Comparison of ENCODE assay signal across 8 cellular contexts in genomic region chr10:100913470-100913865, GRCh38. TPM values are rescaled to one million over a fixed set of nuclear protein-coding genes. Genes with fewer than 3 reads are reported as not detected.
DNase-seq lines count a peak whose midpoint lies in the region; ATAC-seq and TF ChIP-seq lines count a peak whose summit lies in the region.

No MANE protein-coding gene starts in this region.

- H3K27ac ChIP-seq in lower lobe of right lung = peak overlapping the region; percentile 95
- H3K27ac ChIP-seq in upper lobe of right lung = peak overlapping the region; percentile 94

- TF ChIP-seq CTCF in astrocyte of the spinal cord (IDR thresholded peaks at IDR 0.05; ENCODE audit: low read depth, low read length) (no peak), lower lobe of right lung (IDR thresholded peaks at IDR 0.05) (no peak), upper lobe of right lung (IDR thresholded peaks at IDR 0.05) (no peak), GM20000 (IDR thresholded peaks at IDR 0.05; ENCODE audit: extremely low read depth, missing control alignments) (no peak)

- intact Hi-C loops in lower lobe of right lung (cut with DNase I) (no loop called here), upper lobe of right lung (cut with DNase I) (no loop called here)

- H3K4me3 Mint-ChIP-seq in activated naive CD4-positive, alpha-beta T cell treated with anti-CD3 and anti-CD28 coated beads, Interleukin-2, amount 50 U/mL, for 24 hours = peak overlapping the region; percentile 98

- H3K27me3 ChIP-seq in lower lobe of right lung (ENCODE audit: low read depth) = no peaks in the 10 kb centered on the region
- H3K27me3 ChIP-seq in upper lobe of right lung = no peaks in the 10 kb centered on the region

- no peaks in the 10 kb centered on the region for H3K27me3 Mint-ChIP-seq in activated naive CD4-positive, alpha-beta T cell treated with anti-CD3 and anti-CD28 coated beads, Interleukin-2, amount 50 U/mL, for 24 hours

- H3K4me1 ChIP-seq in lower lobe of right lung (peaks cover 32% of the 10 kb centered on the region), upper lobe of right lung (peaks cover 27% of the 10 kb centered on the region)

- no peak for DNase-seq in activated naive CD4-positive, alpha-beta T cell (lab: John Stamatoyannopoulos, UW)
- DNase-seq in astrocyte of the spinal cord (ENCODE audit: low read depth, low spot score) (no peak), lower lobe of right lung (no peak), upper lobe of right lung (no peak), NCI-H446 (lab: John Stamatoyannopoulos, UW) (no peak), GM20000 (ENCODE audit: low spot score) (no peak)
- DNase-seq in stimulated activated CD4-positive, alpha-beta T cell treated with anti-CD3 and anti-CD28 coated beads, Interleukin-12 subunit alpha, Interleukin-12 subunit beta, amount 100 ng/mL, for 4 hours = no peak

- peaks cover 6% of the 10 kb centered on the region for H3K36me3 Mint-ChIP-seq in activated naive CD4-positive, alpha-beta T cell treated with anti-CD3 and anti-CD28 coated beads, Interleukin-2, amount 50 U/mL, for 24 hours

- H3K4me3 ChIP-seq in astrocyte of the spinal cord (ENCODE audit: low read depth, low read length) (peak overlapping the region; percentile 97), lower lobe of right lung (peak overlapping the region; percentile 99), upper lobe of right lung (peak overlapping the region; percentile 98)

- peaks cover 56% of the 10 kb centered on the region for H3K4me1 Mint-ChIP-seq in activated naive CD4-positive, alpha-beta T cell treated with anti-CD3 and anti-CD28 coated beads, Interleukin-2, amount 50 U/mL, for 24 hours

- H3K36me3 ChIP-seq in lower lobe of right lung (peaks cover 33% of the 10 kb centered on the region), upper lobe of right lung (peaks cover 33% of the 10 kb centered on the region)

- H3K9me3 Mint-ChIP-seq in activated naive CD4-positive, alpha-beta T cell treated with anti-CD3 and anti-CD28 coated beads, Interleukin-2, amount 50 U/mL, for 24 hours = no peaks in the 10 kb centered on the region

- H3K9me3 ChIP-seq in lower lobe of right lung (no peaks in the 10 kb centered on the region), upper lobe of right lung (no peaks in the 10 kb centered on the region)

- in situ Hi-C loops in astrocyte of the spinal cord (cut with HindIII; ENCODE audit: low sequenced_read_pairs) = no loop called here

- peak overlapping the region; percentile 97 for H3K27ac Mint-ChIP-seq in activated naive CD4-positive, alpha-beta T cell treated with anti-CD3 and anti-CD28 coated beads, Interleukin-2, amount 50 U/mL, for 24 hours

- no peak for ATAC-seq in lower lobe of right lung
- no peak for ATAC-seq in upper lobe of right lung

RNA-seq across cellular contexts. Expression of gene SLF2, which starts 0.7 kb away (rescaled TPM):
- total RNA-seq in lower lobe of right lung = 34.4 TPM
- total RNA-seq in upper lobe of right lung = 32.9 TPM

RNA-seq across cellular contexts. Expression of gene SEMA4G, which starts 55.8 kb away (rescaled TPM):
- 5.1 TPM for total RNA-seq in lower lobe of right lung
- 6.7 TPM for total RNA-seq in upper lobe of right lung
